19 cellular contexts compared by ENCODE assay signal in genomic region chr20:61333484-61334108, GRCh38.
DNase-seq lines count a peak whose midpoint lies in the region; ATAC-seq, FAIRE-seq and TF ChIP-seq lines count a peak whose summit lies in the region.
"Had no signal": no experiment of that assay in that cellular context is flagged by ENCODE, and none has a peak within 500 bp of the region (broad histone marks: within the 10 kb centered on the region; RNA-seq: fewer than 3 reads in every experiment).

No MANE protein-coding gene starts in this region.

- H3K4me3 ChIP-seq in BLaER1 treated with 17β-estradiol and CSF1 and Interleukin-3, amounts not matched to agents 10 nM and 100 nM, result 0 out of 20 replicates have a peak overlapping the region, but pooled peaks of 1 of the 10 experiments have one; percentile 41
- no peak overlapping the region for H3K4me3 ChIP-seq in spleen

- H3K4me2 ChIP-seq in BLaER1 treated with 17β-estradiol and CSF1 and Interleukin-3, amounts not matched to agents 10 nM and 100 nM, result peak overlapping the region; percentile 76 to 95 (median 87)

- TF ChIP-seq POLR2A in spleen (IDR thresholded peaks at IDR 0.05), result no peak

- peaks cover 26 to 36% (median 31%) of the 10 kb centered on the region in 10 experiments for H3K4me1 ChIP-seq in BLaER1 treated with 17β-estradiol and CSF1 and Interleukin-3, amounts not matched to agents 10 nM and 100 nM
- peaks cover 0 to 12% (median 0%) of the 10 kb centered on the region in 6 donors for H3K4me1 ChIP-seq in spleen

- ATAC-seq in stimulated activated naive CD8-positive, alpha-beta T cell treated with anti-CD3 and anti-CD28 coated beads, Interleukin-15, amount 100 ng/mL, for 72 hours, result no peak
- no peak for ATAC-seq in effector memory CD8-positive, alpha-beta T cell (replicated peaks)

- no peak overlapping the region for H3K4me3 Mint-ChIP-seq in chondrocyte (ENCODE audit: unreplicated experiment)
- no peak overlapping the region for H3K4me3 Mint-ChIP-seq in stimulated activated naive CD8-positive, alpha-beta T cell treated with anti-CD3 and anti-CD28 coated beads, Interleukin-15, amount 100 ng/mL, for 72 hours
- no peak overlapping the region for H3K4me3 Mint-ChIP-seq in effector memory CD8-positive, alpha-beta T cell
- H3K4me3 Mint-ChIP-seq: CD4-positive, alpha-beta memory T cell had no signal

- H3K27ac Mint-ChIP-seq in chondrocyte (ENCODE audit: unreplicated experiment), result no peak overlapping the region
- no peak overlapping the region for H3K27ac Mint-ChIP-seq in stimulated activated naive CD8-positive, alpha-beta T cell treated with anti-CD3 and anti-CD28 coated beads, Interleukin-15, amount 100 ng/mL, for 72 hours
- H3K27ac Mint-ChIP-seq in effector memory CD8-positive, alpha-beta T cell, result no peak overlapping the region
- H3K27ac Mint-ChIP-seq: CD4-positive, alpha-beta memory T cell had no signal

- H4K20me1 ChIP-seq in BLaER1 treated with 17β-estradiol and CSF1 and Interleukin-3, amounts not matched to agents 10 nM and 100 nM, result peaks cover 0 to 7% (median 0%) of the 10 kb centered on the region in 11 experiments; a peak in 3 of 22 replicates

- peak; percentile 55 for FAIRE-seq in HTR-8/SVneo (lab: Jason Lieb, UNC)
- FAIRE-seq: GM12891, GM18507, H54 had no signal

- H3K27me3 Mint-ChIP-seq in chondrocyte (ENCODE audit: low read depth), result peaks cover 6% of the 10 kb centered on the region
- no peaks in the 10 kb centered on the region for H3K27me3 Mint-ChIP-seq in stimulated activated naive CD8-positive, alpha-beta T cell treated with anti-CD3 and anti-CD28 coated beads, Interleukin-15, amount 100 ng/mL, for 72 hours
- H3K27me3 Mint-ChIP-seq in effector memory CD8-positive, alpha-beta T cell, result peaks cover 0 to 12% of the 10 kb centered on the region in 2 donors
- H3K27me3 Mint-ChIP-seq: CD4-positive, alpha-beta memory T cell had no signal

- intact Hi-C loops in spleen (cut with DNase I; ENCODE audit: low total_unique reads), result no loop called here

- H3K9ac ChIP-seq in BLaER1 treated with 17β-estradiol and CSF1 and Interleukin-3, amounts not matched to agents 10 nM and 100 nM, result peak overlapping the region in 5 of 11 experiments; percentile 31 to 61 (median 44); a peak in 3 of 22 replicates

- TF ChIP-seq CTCF in chondrocyte (IDR thresholded peaks at IDR 0.05) (no peak), spleen (IDR thresholded peaks at IDR 0.05 in 8 of 11, conservative IDR thresholded peaks at IDR 0.05 in 3 of 11) (no peak)

- H3K36me3 ChIP-seq in BLaER1 treated with 17β-estradiol and CSF1 and Interleukin-3, amounts not matched to agents 10 nM and 100 nM, result no peaks in the 10 kb centered on the region
- no peaks in the 10 kb centered on the region for H3K36me3 ChIP-seq in spleen

- WGBS in spleen, 5 donors, result 74 to 87% (median 79%) methylated on average over 7 to 9 of the region's 9 CpGs

- DNase-seq in HTR-8/SVneo (ENCODE audit: insufficient read length, low spot score) (no peak), chondrocyte (ENCODE audit: low spot score) (peak; percentile 51), spleen (peak; percentile 64), LoVo (ENCODE audit: low spot score) (no peak), SK-N-DZ (ENCODE audit: low spot score) (no peak)
- DNase-seq in stimulated activated naive CD8-positive, alpha-beta T cell treated with anti-CD3 and anti-CD28 coated beads, Interleukin-15, amount 100 ng/mL, for 72 hours, result no peak
- DNase-seq in effector memory CD8-positive, alpha-beta T cell, result no peak
- DNase-seq: Calu3; CD4-positive, alpha-beta memory T cell; COR-L47; DMS53; DMS79 treated with DMSO at 0.1 percent for 48 hours; GF-D8; GOT3; HCEC 1CT had no signal

- H3K9me3 Mint-ChIP-seq in chondrocyte (ENCODE audit: low read depth), result no peaks in the 10 kb centered on the region
- H3K9me3 Mint-ChIP-seq in stimulated activated naive CD8-positive, alpha-beta T cell treated with anti-CD3 and anti-CD28 coated beads, Interleukin-15, amount 100 ng/mL, for 72 hours, result peaks cover 0 to 8% of the 10 kb centered on the region in 2 donors
- H3K9me3 Mint-ChIP-seq in effector memory CD8-positive, alpha-beta T cell, result no peaks in the 10 kb centered on the region

- no peaks in the 10 kb centered on the region for H3K36me3 Mint-ChIP-seq in chondrocyte (ENCODE audit: low read depth)
- no peaks in the 10 kb centered on the region for H3K36me3 Mint-ChIP-seq in effector memory CD8-positive, alpha-beta T cell (ENCODE audit: insufficient read depth)
- H3K36me3 Mint-ChIP-seq: CD4-positive, alpha-beta memory T cell had no signal

- peak overlapping the region in 8 of 11 experiments; percentile 28 to 73 (median 59); a peak in 12 of 22 replicates for H3K27ac ChIP-seq in BLaER1 treated with 17β-estradiol and CSF1 and Interleukin-3, amounts not matched to agents 10 nM and 100 nM
- H3K27ac ChIP-seq in spleen, result peak overlapping the region in 5 of 8 donors; percentile 73 to 84 (median 76)

- no peaks in the 10 kb centered on the region for H3K27me3 ChIP-seq in BLaER1 treated with 17β-estradiol and CSF1 and Interleukin-3, amounts not matched to agents 10 nM and 100 nM
- no peaks in the 10 kb centered on the region for H3K27me3 ChIP-seq in spleen (replicated peaks in 1 of 7)

- no peaks in the 10 kb centered on the region for H3K4me1 Mint-ChIP-seq in chondrocyte (ENCODE audit: low read depth)
- H3K4me1 Mint-ChIP-seq in stimulated activated naive CD8-positive, alpha-beta T cell treated with anti-CD3 and anti-CD28 coated beads, Interleukin-15, amount 100 ng/mL, for 72 hours, result no peaks in the 10 kb centered on the region
- H3K4me1 Mint-ChIP-seq in effector memory CD8-positive, alpha-beta T cell (ENCODE audit: low read depth in 2 of 2), result no peaks in the 10 kb centered on the region
- H3K4me1 Mint-ChIP-seq: CD4-positive, alpha-beta memory T cell had no signal

- no peaks in the 10 kb centered on the region for H3K9me3 ChIP-seq in BLaER1 treated with 17β-estradiol and CSF1 and Interleukin-3, amounts not matched to agents 10 nM and 100 nM (replicated peaks in 1 of 11)
- peaks cover 0 to 15% (median 0%) of the 10 kb centered on the region in 8 donors for H3K9me3 ChIP-seq in spleen

Comparison
In these comparisons a context has a peak if more than half of its experiments do, and no peak if none do; other contexts are left out.
1. DNase-seq: peak in chondrocyte (single experiment) and spleen (single experiment); none in HTR-8/SVneo (single experiment), stimulated activated naive CD8-positive, alpha-beta T cell treated with anti-CD3 and anti-CD28 coated beads, Interleukin-15, amount 100 ng/mL, for 72 hours (0 of 2), LoVo (single experiment), SK-N-DZ (single experiment) and effector memory CD8-positive, alpha-beta T cell (0 of 3).